ENCODE assay signal across 20 cellular contexts in genomic region chr22:38938925-38939324, GRCh38. TPM values are rescaled to one million over a fixed set of nuclear protein-coding genes. Genes with fewer than 3 reads are reported as not detected.
DNase-seq lines count a peak whose midpoint lies in the region; ATAC-seq and TF ChIP-seq lines count a peak whose summit lies in the region.
"Had no signal": no experiment of that assay in that cellular context is flagged by ENCODE, and none has a peak within 500 bp of the region (broad histone marks: within the 10 kb centered on the region; RNA-seq: fewer than 3 reads in every experiment).

No MANE protein-coding gene starts in this region.

- H3K36me3 ChIP-seq in heart left ventricle (no peaks in the 10 kb centered on the region), stomach (no peaks in the 10 kb centered on the region), right lobe of liver (no peaks in the 10 kb centered on the region)
- H3K36me3 ChIP-seq: BLaER1 had no signal

- TF ChIP-seq CTCF in heart left ventricle (IDR thresholded peaks at IDR 0.05) (no peak), stomach (IDR thresholded peaks at IDR 0.05) (no peak), right lobe of liver (IDR thresholded peaks at IDR 0.05) (no peak)

- H3K27ac ChIP-seq in heart left ventricle (no peak overlapping the region), stomach (no peak overlapping the region), right lobe of liver (no peak overlapping the region)
- H3K27ac ChIP-seq: BLaER1 had no signal

- POLR2A ChIA-PET in T-cell (lab: Charles Lee) = interaction anchor here in 1 of 2 donors (0.7 kb wide), 1 partner anchor 474 kb away, joined by 3 read pairs; no protein-coding TSS in a partner anchor

- H3K4me1 ChIP-seq in heart left ventricle (peaks cover 0 to 30% (median 5%) of the 10 kb centered on the region in 12 donors), stomach (peaks cover 0 to 17% (median 10%) of the 10 kb centered on the region in 4 donors), right lobe of liver (no peaks in the 10 kb centered on the region)

- H3K36me3 Mint-ChIP-seq in activated T-helper 1 cell treated with anti-CD3 and anti-CD28 coated beads, Interleukin-12 subunit alpha, Interleukin-12 subunit beta, Interleukin-2, Interleukin-4 antibody, amounts not matched to agents 30 ng/mL and 10 ng/mL and 1 ng/mL, durations not matched to agents 14 hours and 24 hours and 36 hours (ENCODE audit: low read depth) = no peaks in the 10 kb centered on the region
- no peaks in the 10 kb centered on the region for H3K36me3 Mint-ChIP-seq in T-cell
- H3K36me3 Mint-ChIP-seq: CD14-positive monocyte; CD4-positive, alpha-beta memory T cell had no signal

- 81 to 87% (median 86%) methylated on average over 7 of the region's 7 CpGs for WGBS in heart left ventricle, 4 donors
- WGBS in stomach, 5 donors = 79 to 92% (median 90%) methylated on average over 7 of the region's 7 CpGs
- WGBS in right lobe of liver (ENCODE audit: insufficient coverage, low coverage, low lambda C conversion rate, missing lambda C conversion rate) = 78% methylated on average over 5 of the region's 7 CpGs

- peaks cover 41% of the 10 kb centered on the region for H3K4me1 Mint-ChIP-seq in activated T-helper 1 cell treated with anti-CD3 and anti-CD28 coated beads, Interleukin-12 subunit alpha, Interleukin-12 subunit beta, Interleukin-2, Interleukin-4 antibody, amounts not matched to agents 30 ng/mL and 10 ng/mL and 1 ng/mL, durations not matched to agents 14 hours and 24 hours and 36 hours (ENCODE audit: low read depth)
- peaks cover 16 to 28% (median 24%) of the 10 kb centered on the region in 3 donors for H3K4me1 Mint-ChIP-seq in T-cell

- H3K9me3 Mint-ChIP-seq in activated T-helper 1 cell treated with anti-CD3 and anti-CD28 coated beads, Interleukin-12 subunit alpha, Interleukin-12 subunit beta, Interleukin-2, Interleukin-4 antibody, amounts not matched to agents 30 ng/mL and 10 ng/mL and 1 ng/mL, durations not matched to agents 14 hours and 24 hours and 36 hours = no peaks in the 10 kb centered on the region
- no peaks in the 10 kb centered on the region for H3K9me3 Mint-ChIP-seq in T-cell
- H3K9me3 Mint-ChIP-seq: CD4-positive, alpha-beta memory T cell; HFFc6 had no signal

- intact Hi-C loops in cardiac septum (cut with DNase I) = loop anchor here (10.0 kb wide), 1 partner anchor 176 kb away; no protein-coding TSS in a partner anchor
- intact Hi-C loops in heart left ventricle (cut with DNase I) = no loop called here
- intact Hi-C loops in activated T-helper 1 cell treated with anti-CD3 and anti-CD28 coated beads, Interleukin-12 subunit alpha, Interleukin-12 subunit beta, Interleukin-2, Interleukin-4 antibody, amounts not matched to agents 30 ng/mL and 10 ng/mL and 1 ng/mL, durations not matched to agents 14 hours and 24 hours and 36 hours (cut with micrococcal nuclease) = no loop called here
- intact Hi-C loops in stomach (cut with DNase I; ENCODE audit: low total_unique reads) = no loop called here
- intact Hi-C loops in right lobe of liver (cut with DNase I) = no loop called here

- ATAC-seq in heart left ventricle (no peak), right lobe of liver (no peak), T-cell (replicated peaks in 1 of 4) (no peak), HG02623 (IDR thresholded peaks at IDR 0.05; ENCODE audit: unreplicated experiment) (no peak)

- DNase-seq in cardiac septum (ENCODE audit: low spot score) (peak; percentile 46), heart left ventricle (no peak), stomach (peak; percentile 13), right lobe of liver (no peak), T-cell (no peak)
- DNase-seq in activated T-helper 1 cell treated with anti-CD3 and anti-CD28 coated beads, Interleukin-12 subunit alpha, Interleukin-12 subunit beta, Interleukin-2, Interleukin-4 antibody, amounts not matched to agents 30 ng/mL and 10 ng/mL and 1 ng/mL, durations not matched to agents 14 hours and 24 hours and 36 hours (ENCODE audit: low spot score) = no peak
- DNase-seq: 8988T; CD4-positive, alpha-beta memory T cell; DMS153; DMS79; GDM1; HCEC 1CT; HFFc6; IMR-90 had no signal

- peaks cover 29% of the 10 kb centered on the region for H3K27me3 Mint-ChIP-seq in activated T-helper 1 cell treated with anti-CD3 and anti-CD28 coated beads, Interleukin-12 subunit alpha, Interleukin-12 subunit beta, Interleukin-2, Interleukin-4 antibody, amounts not matched to agents 30 ng/mL and 10 ng/mL and 1 ng/mL, durations not matched to agents 14 hours and 24 hours and 36 hours (ENCODE audit: insufficient read depth)
- H3K27me3 Mint-ChIP-seq in T-cell = peaks cover 23 to 55% of the 10 kb centered on the region in 2 donors

- no peak for TF ChIP-seq POLR2A in heart left ventricle (IDR thresholded peaks at IDR 0.05)
- no peak for TF ChIP-seq POLR2A in stomach (IDR thresholded peaks at IDR 0.05)
- TF ChIP-seq POLR2A in right lobe of liver (IDR thresholded peaks at IDR 0.05) = no peak

- TF ChIP-seq EP300 in stomach (IDR thresholded peaks at IDR 0.05) = no peak

- no peak overlapping the region for H3K4me3 Mint-ChIP-seq in activated T-helper 1 cell treated with anti-CD3 and anti-CD28 coated beads, Interleukin-12 subunit alpha, Interleukin-12 subunit beta, Interleukin-2, Interleukin-4 antibody, amounts not matched to agents 30 ng/mL and 10 ng/mL and 1 ng/mL, durations not matched to agents 14 hours and 24 hours and 36 hours
- H3K4me3 Mint-ChIP-seq in T-cell = no peak overlapping the region
- H3K4me3 Mint-ChIP-seq: CD4-positive, alpha-beta memory T cell; HFFc6 had no signal

- H3K27ac Mint-ChIP-seq in activated T-helper 1 cell treated with anti-CD3 and anti-CD28 coated beads, Interleukin-12 subunit alpha, Interleukin-12 subunit beta, Interleukin-2, Interleukin-4 antibody, amounts not matched to agents 30 ng/mL and 10 ng/mL and 1 ng/mL, durations not matched to agents 14 hours and 24 hours and 36 hours = peak overlapping the region; percentile 18
- H3K27ac Mint-ChIP-seq in T-cell = no peak overlapping the region
- H3K27ac Mint-ChIP-seq: CD4-positive, alpha-beta memory T cell; HFFc6 had no signal

- H3K9me3 ChIP-seq in heart left ventricle (no peaks in the 10 kb centered on the region), stomach (no peaks in the 10 kb centered on the region), right lobe of liver (no peaks in the 10 kb centered on the region)
- H3K9me3 ChIP-seq: BLaER1 had no signal

- peaks cover 0 to 20% (median 0%) of the 10 kb centered on the region in 9 donors for H3K27me3 ChIP-seq in heart left ventricle
- peaks cover 0 to 10% (median 0%) of the 10 kb centered on the region in 3 donors for H3K27me3 ChIP-seq in stomach
- no peaks in the 10 kb centered on the region for H3K27me3 ChIP-seq in right lobe of liver
- H3K27me3 ChIP-seq: BLaER1 had no signal

- CTCF ChIA-PET in T-cell (lab: Charles Lee) = no interaction called here

- H3K4me3 ChIP-seq in heart left ventricle (no peak overlapping the region), stomach (no peak overlapping the region), right lobe of liver (no peak overlapping the region)
- H3K4me3 ChIP-seq: BLaER1 had no signal

RNA-seq across cellular contexts. Expression of gene APOBEC3A, which starts 18.5 kb away (rescaled TPM):
- total RNA-seq in cardiac septum = 1.7 TPM
- 1 to 10 TPM in 3 of 9 donors, under 1 TPM in 3, not detected in 3; 0.36 to 7.7 (median 1.4) TPM for total RNA-seq in heart left ventricle
- 1 to 10 TPM in 1 of 2 donors, under 1 TPM in 1; 0.58 to 1.4 TPM for polyA plus RNA-seq in heart left ventricle
- not detected in 2 replicates for total RNA-seq in activated T-helper 1 cell treated with anti-CD3 and anti-CD28 coated beads, Interleukin-12 subunit alpha, Interleukin-12 subunit beta, Interleukin-2, Interleukin-4 antibody, amounts not matched to agents 30 ng/mL and 10 ng/mL and 1 ng/mL, durations not matched to agents 14 hours and 24 hours and 36 hours
- total RNA-seq in stomach = 1 to 10 TPM in 2 of 5 donors, not detected in 3; 1.8 to 3.3 TPM
- 1 to 10 TPM in 2 of 3 donors, not detected in 1; 1.2 to 1.9 TPM for polyA plus RNA-seq in stomach
- 1 to 10 TPM in 3 of 6 experiments, under 1 TPM in 3; 0.73 to 2.8 (median 1.1) TPM for total RNA-seq in right lobe of liver
- not detected for total RNA-seq in T-cell
- total RNA-seq: A673; CD4-positive, alpha-beta memory T cell; Daoy; HFFc6; IMR-90 had no signal
- polyA plus RNA-seq: AG04450; CD4-positive, alpha-beta memory T cell; IMR-90 had no signal

RNA-seq across cellular contexts. Expression of gene APOBEC3B, which starts 43.2 kb away (rescaled TPM):
- total RNA-seq in cardiac septum (0.54 TPM), heart left ventricle (10 to 100 TPM in 1 of 9 donors, 1 to 10 TPM in 3, under 1 TPM in 3, not detected in 2; 0.49 to 10.3 (median 1.1) TPM), stomach (1 to 10 TPM in 2 of 5 donors, not detected in 3; 1.1 to 4.8 TPM), right lobe of liver (1 to 10 TPM in 4 of 6 experiments, under 1 TPM in 2; 0.61 to 1.6 (median 1.1) TPM), T-cell (1 to 10 TPM; 1.4 to 2.4 (median 1.9) TPM)
- polyA plus RNA-seq in heart left ventricle (1 to 10 TPM in 1 of 2 donors, under 1 TPM in 1; 0.85 to 1.0 TPM), stomach (1 to 10 TPM; 1.7 to 8.7 (median 3.8) TPM)
- total RNA-seq in activated T-helper 1 cell treated with anti-CD3 and anti-CD28 coated beads, Interleukin-12 subunit alpha, Interleukin-12 subunit beta, Interleukin-2, Interleukin-4 antibody, amounts not matched to agents 30 ng/mL and 10 ng/mL and 1 ng/mL, durations not matched to agents 14 hours and 24 hours and 36 hours = 17.9 and 19.5 TPM in 2 replicates

Comparison
In these comparisons a context has a peak if more than half of its experiments do, and no peak if none do; other contexts are left out.
1. DNase-seq: peak in cardiac septum (single experiment) and stomach (single experiment); none in heart left ventricle (0 of 5), activated T-helper 1 cell treated with anti-CD3 and anti-CD28 coated beads, Interleukin-12 subunit alpha, Interleukin-12 subunit beta, Interleukin-2, Interleukin-4 antibody, amounts not matched to agents 30 ng/mL and 10 ng/mL and 1 ng/mL, durations not matched to agents 14 hours and 24 hours and 36 hours (single experiment), right lobe of liver (0 of 3) and T-cell (0 of 34).